8 cellular contexts compared by ENCODE assay signal in genomic region chr3:39150170-39150802, GRCh38. TPM values are rescaled to one million over a fixed set of nuclear protein-coding genes. Genes with fewer than 3 reads are reported as not detected.
DNase-seq lines count a peak whose midpoint lies in the region; ATAC-seq, FAIRE-seq and TF ChIP-seq lines count a peak whose summit lies in the region.

No MANE protein-coding gene starts in this region.

- peaks cover 0 to 15% (median 10%) of the 10 kb centered on the region in 9 donors for H3K36me3 ChIP-seq in heart right ventricle
- peaks cover 8 to 14% of the 10 kb centered on the region in 2 donors for H3K36me3 ChIP-seq in kidney (ENCODE audit: control insufficient read depth in 1 of 2, insufficient read depth in 2 of 2, low read length in 2 of 2)
- H3K36me3 ChIP-seq in thoracic aorta: peaks cover 11% of the 10 kb centered on the region

- H3K27ac ChIP-seq in heart right ventricle (peak overlapping the region; percentile 97 to 100 (median 100)), kidney (ENCODE audit: low read depth in 2 of 2, low read length in 2 of 2) (peak overlapping the region; percentile 88 to 99), thoracic aorta (peak overlapping the region; percentile 97 to 100)

- peaks cover 31% of the 10 kb centered on the region for H3K36me3 Mint-ChIP-seq in activated CD8-positive, alpha-beta T cell treated with anti-CD3 and anti-CD28 coated beads, Interleukin-2, amount 10 ng/mL, durations not matched to agents 7 days and 5 days (ENCODE audit: low read depth)

- H3K4me3 Mint-ChIP-seq in activated CD8-positive, alpha-beta T cell treated with anti-CD3 and anti-CD28 coated beads, Interleukin-2, amount 10 ng/mL, durations not matched to agents 7 days and 5 days: peak overlapping the region; percentile 95

- peak overlapping the region; percentile 64 to 100 for H3K9ac ChIP-seq in kidney (ENCODE audit: low read length in 2 of 2)

- POLR2A ChIA-PET in activated CD8-positive, alpha-beta T cell treated with anti-CD3 and anti-CD28 coated beads, Interleukin-2, amount 10 ng/mL, durations not matched to agents 7 days and 5 days (lab: Charles Lee): interaction anchor here (1.1 to 1.4 kb wide), 3 partner anchors 10 to 92 kb away, joined by 3 to 4 read pairs (median 3); no protein-coding TSS in a partner anchor

- H3K27ac Mint-ChIP-seq in activated CD8-positive, alpha-beta T cell treated with anti-CD3 and anti-CD28 coated beads, Interleukin-2, amount 10 ng/mL, durations not matched to agents 7 days and 5 days: peak overlapping the region; percentile 99

- WGBS in heart right ventricle, 2 donors: 34% methylated on average over 5 of the region's 5 CpGs

- intact Hi-C loops in heart right ventricle (cut with DNase I) (no loop called here), Right ventricle myocardium inferior (cut with DNase I) (no loop called here), kidney (cut with DNase I) (no loop called here)

- peaks cover 43 to 86% (median 76%) of the 10 kb centered on the region in 9 donors for H3K4me1 ChIP-seq in heart right ventricle
- H3K4me1 ChIP-seq in kidney (ENCODE audit: control insufficient read depth in 1 of 2, insufficient read depth in 1 of 2, low read depth in 1 of 2, low read length in 2 of 2): peaks cover 63 to 67% of the 10 kb centered on the region in 2 donors
- H3K4me1 ChIP-seq in thoracic aorta (ENCODE audit: control insufficient read depth in 1 of 2, low read depth in 2 of 2): peaks cover 50 to 71% of the 10 kb centered on the region in 2 donors

- H3K27me3 Mint-ChIP-seq in activated CD8-positive, alpha-beta T cell treated with anti-CD3 and anti-CD28 coated beads, Interleukin-2, amount 10 ng/mL, durations not matched to agents 7 days and 5 days (ENCODE audit: low read depth): no peaks in the 10 kb centered on the region

- H3K4me3 ChIP-seq in heart right ventricle (peak overlapping the region in 9 of 10 donors; percentile 90 to 99 (median 96)), kidney (ENCODE audit: low read length in 2 of 2) (peak overlapping the region; percentile 91 to 98), thoracic aorta (peak overlapping the region; percentile 96)

- TF ChIP-seq CTCF in heart right ventricle (IDR thresholded peaks at IDR 0.05) (peak in 1 of 9 donors; percentile 30), kidney (IDR thresholded peaks at IDR 0.05; ENCODE audit: borderline replicate concordance, extremely low read depth, insufficient read depth) (no peak), thoracic aorta (IDR thresholded peaks at IDR 0.05) (peak; percentile 39)

- FAIRE-seq in kidney (lab: Jason Lieb, UNC): no peak

- H3K9me3 ChIP-seq in heart right ventricle (no peaks in the 10 kb centered on the region), kidney (ENCODE audit: control insufficient read depth in 1 of 2, low read length in 2 of 2) (no peaks in the 10 kb centered on the region), thoracic aorta (no peaks in the 10 kb centered on the region)

- H3K9me3 Mint-ChIP-seq in activated CD8-positive, alpha-beta T cell treated with anti-CD3 and anti-CD28 coated beads, Interleukin-2, amount 10 ng/mL, durations not matched to agents 7 days and 5 days (ENCODE audit: insufficient read depth): no peaks in the 10 kb centered on the region

- CTCF ChIA-PET in activated CD8-positive, alpha-beta T cell treated with anti-CD3 and anti-CD28 coated beads, Interleukin-2, amount 10 ng/mL, durations not matched to agents 7 days and 5 days (lab: Charles Lee): interaction anchor here (0.6 to 3.0 kb wide), 4 partner anchors 10 to 142 kb away, joined by 3 to 11 read pairs (median 8); no protein-coding TSS in a partner anchor

- peaks cover 81% of the 10 kb centered on the region for H3K4me1 Mint-ChIP-seq in activated CD8-positive, alpha-beta T cell treated with anti-CD3 and anti-CD28 coated beads, Interleukin-2, amount 10 ng/mL, durations not matched to agents 7 days and 5 days (ENCODE audit: low read depth)

- ATAC-seq in heart right ventricle: no peak
- no peak for ATAC-seq in Right ventricle myocardium inferior
- ATAC-seq in activated CD8-positive, alpha-beta T cell treated with anti-CD3 and anti-CD28 coated beads, Interleukin-2, amount 10 ng/mL, durations not matched to agents 7 days and 5 days: no peak
- no peak for ATAC-seq in thoracic aorta (ENCODE audit: insufficient number of reproducible peaks, low FRiP score, low read depth)
- no peak for ATAC-seq in HG03159 (IDR thresholded peaks at IDR 0.05; ENCODE audit: unreplicated experiment)
- ATAC-seq in HG03280 (IDR thresholded peaks at IDR 0.05; ENCODE audit: unreplicated experiment): no peak

- H3K27me3 ChIP-seq in heart right ventricle: no peaks in the 10 kb centered on the region
- H3K27me3 ChIP-seq in thoracic aorta (replicated peaks; ENCODE audit: insufficient read depth): no peaks in the 10 kb centered on the region

- no peak for DNase-seq in heart right ventricle
- no peak for DNase-seq in Right ventricle myocardium inferior (ENCODE audit: missing footprints)
- DNase-seq in activated CD8-positive, alpha-beta T cell treated with anti-CD3 and anti-CD28 coated beads, Interleukin-2, amount 10 ng/mL, durations not matched to agents 7 days and 5 days: no peak
- DNase-seq in kidney: no peak
- DNase-seq in thoracic aorta (ENCODE audit: low spot score): no peak
- no peak for DNase-seq in ecto neural progenitor cell (ENCODE audit: low spot score)

RNA-seq across cellular contexts. Expression of gene CSRNP1, which starts 3.1 kb away (rescaled TPM):
- total RNA-seq in heart right ventricle (10 to 100 TPM in 9 of 10 donors, 1 to 10 TPM in 1; 7.4 to 46.3 (median 17.7) TPM), Right ventricle myocardium inferior (12.9 TPM), kidney (21.6 TPM), thoracic aorta (100 to 1,000 TPM in 1 of 2 donors, 10 to 100 TPM in 1; 96.8 to 117 TPM)
- polyA plus RNA-seq in heart right ventricle (10 to 100 TPM; 14.1 to 28.1 TPM), kidney (ENCODE audit: insufficient read depth, low read depth, low replicate concordance) (16.5 TPM)
- 10 to 100 TPM; 15.6 to 16.0 TPM for total RNA-seq in activated CD8-positive, alpha-beta T cell treated with anti-CD3 and anti-CD28 coated beads, Interleukin-2, amount 10 ng/mL, durations not matched to agents 7 days and 5 days

RNA-seq across cellular contexts. Expression of gene XIRP1, which starts 42.1 kb away (rescaled TPM):
- total RNA-seq in heart right ventricle (1,000 to 10,000 TPM in 2 of 10 donors, 100 to 1,000 TPM in 8; 277 to 1,691 (median 608) TPM), Right ventricle myocardium inferior (317 TPM), kidney (0.09 TPM), thoracic aorta (1 to 10 TPM in 1 of 2 donors, not detected in 1; 2.0 TPM)
- polyA plus RNA-seq in heart right ventricle (100 to 1,000 TPM; 404 to 586 TPM), kidney (ENCODE audit: insufficient read depth, low read depth, low replicate concordance) (not detected)
- total RNA-seq in activated CD8-positive, alpha-beta T cell treated with anti-CD3 and anti-CD28 coated beads, Interleukin-2, amount 10 ng/mL, durations not matched to agents 7 days and 5 days: not detected

RNA-seq across cellular contexts. Expression of gene TTC21A, which starts 42.8 kb away (rescaled TPM):
- 1 to 10 TPM; 1.1 to 3.1 (median 1.5) TPM for total RNA-seq in heart right ventricle
- polyA plus RNA-seq in heart right ventricle: 1 to 10 TPM in 1 of 2 donors, under 1 TPM in 1; 0.80 to 7.5 TPM
- total RNA-seq in Right ventricle myocardium inferior: 1.2 TPM
- total RNA-seq in activated CD8-positive, alpha-beta T cell treated with anti-CD3 and anti-CD28 coated beads, Interleukin-2, amount 10 ng/mL, durations not matched to agents 7 days and 5 days: 1 to 10 TPM in 1 of 2 experiments, under 1 TPM in 1; 0.97 to 1.2 TPM
- total RNA-seq in kidney: 14.1 TPM
- polyA plus RNA-seq in kidney (ENCODE audit: insufficient read depth, low read depth, low replicate concordance): 4.8 TPM
- 10 to 100 TPM in 1 of 2 donors, 1 to 10 TPM in 1; 3.0 to 14.9 TPM for total RNA-seq in thoracic aorta

RNA-seq across cellular contexts. Expression of gene GORASP1, which starts 42.9 kb away (rescaled TPM):
- total RNA-seq in heart right ventricle: 10 to 100 TPM; 35.8 to 54.2 (median 41.1) TPM
- polyA plus RNA-seq in heart right ventricle: 10 to 100 TPM; 28.4 to 37.2 TPM
- 45.6 TPM for total RNA-seq in Right ventricle myocardium inferior
- total RNA-seq in activated CD8-positive, alpha-beta T cell treated with anti-CD3 and anti-CD28 coated beads, Interleukin-2, amount 10 ng/mL, durations not matched to agents 7 days and 5 days: 10 to 100 TPM; 10.8 to 11.0 TPM
- 70.9 TPM for total RNA-seq in kidney
- 38.8 TPM for polyA plus RNA-seq in kidney (ENCODE audit: insufficient read depth, low read depth, low replicate concordance)
- total RNA-seq in thoracic aorta: 10 to 100 TPM; 59.3 to 84.6 TPM

Comparison
In these comparisons a context has a peak if more than half of its experiments do, and no peak if none do; other contexts are left out.
1. RNA of gene XIRP1, which starts 42.1 kb away (total RNA-seq): 277 to 1,691 TPM in heart right ventricle and 317 TPM in Right ventricle myocardium inferior (single experiment); 2.0 TPM in thoracic aorta, 0.09 TPM in kidney (single experiment) and not detected in activated CD8-positive, alpha-beta T cell treated with anti-CD3 and anti-CD28 coated beads, Interleukin-2, amount 10 ng/mL, durations not matched to agents 7 days and 5 days; every median in the first group is over 10 times any median in the second.
2. Peak in every context shown above with its lines, with median percentiles within 50 percentile points of each other: H3K27ac ChIP-seq and H3K4me3 ChIP-seq.